In genomic region chr5:38467353-38468040, GRCh38 we compare ENCODE assay signal across 8 cellular contexts.
DNase-seq lines count a peak whose midpoint lies in the region; ATAC-seq and TF ChIP-seq lines count a peak whose summit lies in the region.

No MANE protein-coding gene starts in this region.

- TF ChIP-seq EP300 in upper lobe of left lung (IDR thresholded peaks at IDR 0.05) = no peak

- 32 to 39% methylated on average over 21 to 22 of the region's 22 CpGs for WGBS in upper lobe of left lung, 2 donors

- DNase-seq in SJSA1 (ENCODE audit: low read depth in 1 of 2, low spot score in 2 of 2) = peak in 1 of 2 experiments; percentile 40
- peak; percentile 67 for DNase-seq in fibroblast of the aortic adventitia (ENCODE audit: low read depth)
- peak; percentile 65 for DNase-seq in myocyte (ENCODE audit: low read depth)
- DNase-seq in upper lobe of left lung = peak in 1 of 2 donors; percentile 72

- H3K27me3 ChIP-seq in SJSA1 (replicated peaks) (no peaks in the 10 kb centered on the region), upper lobe of left lung (no peaks in the 10 kb centered on the region)

- H3K27ac ChIP-seq in SJSA1 = peak overlapping the region; percentile 66
- peak overlapping the region; percentile 78 to 85 (median 81) for H3K27ac ChIP-seq in upper lobe of left lung

- H3K4me1 ChIP-seq in SJSA1 (replicated peaks) (peaks cover 57% of the 10 kb centered on the region), upper lobe of left lung (peaks cover 28 to 46% (median 35%) of the 10 kb centered on the region in 4 donors)

- H3K9me3 ChIP-seq in SJSA1 (replicated peaks) = no peaks in the 10 kb centered on the region
- H3K9me3 ChIP-seq in upper lobe of left lung = no peaks in the 10 kb centered on the region

- ATAC-seq in upper lobe of left lung (ENCODE audit: low FRiP score in 2 of 2) = peak; percentile 18 to 64
- no peak for ATAC-seq in HG03460 (IDR thresholded peaks at IDR 0.05; ENCODE audit: unreplicated experiment)
- no peak for ATAC-seq in HG03159 (IDR thresholded peaks at IDR 0.05; ENCODE audit: unreplicated experiment)
- ATAC-seq in HG03135 (IDR thresholded peaks at IDR 0.05; ENCODE audit: unreplicated experiment) = no peak
- no peak for ATAC-seq in HG02938 (IDR thresholded peaks at IDR 0.05; ENCODE audit: unreplicated experiment)

- peak overlapping the region; percentile 1 for H3K4me3 ChIP-seq in SJSA1
- no peak overlapping the region for H3K4me3 ChIP-seq in fibroblast of the aortic adventitia (ENCODE audit: low read depth, low read length)
- H3K4me3 ChIP-seq in upper lobe of left lung = peak overlapping the region in 2 of 4 donors; percentile 12 to 13

- no peak for TF ChIP-seq POLR2A in upper lobe of left lung (IDR thresholded peaks at IDR 0.05)

- H3K36me3 ChIP-seq in SJSA1 (no peaks in the 10 kb centered on the region), upper lobe of left lung (no peaks in the 10 kb centered on the region)

- TF ChIP-seq CTCF in fibroblast of the aortic adventitia (IDR thresholded peaks at IDR 0.05; ENCODE audit: insufficient read depth, low read length) (no peak), upper lobe of left lung (IDR thresholded peaks at IDR 0.05) (no peak)

Comparison
In these comparisons a context has a peak if more than half of its experiments do, and no peak if none do; other contexts are left out.
1. ATAC-seq: peak in upper lobe of left lung (2 of 2); none in HG03460 (single experiment), HG03159 (single experiment), HG03135 (single experiment) and HG02938 (single experiment).